Comparison of ENCODE assay signal across 15 cellular contexts in the genomic region with DNA sequence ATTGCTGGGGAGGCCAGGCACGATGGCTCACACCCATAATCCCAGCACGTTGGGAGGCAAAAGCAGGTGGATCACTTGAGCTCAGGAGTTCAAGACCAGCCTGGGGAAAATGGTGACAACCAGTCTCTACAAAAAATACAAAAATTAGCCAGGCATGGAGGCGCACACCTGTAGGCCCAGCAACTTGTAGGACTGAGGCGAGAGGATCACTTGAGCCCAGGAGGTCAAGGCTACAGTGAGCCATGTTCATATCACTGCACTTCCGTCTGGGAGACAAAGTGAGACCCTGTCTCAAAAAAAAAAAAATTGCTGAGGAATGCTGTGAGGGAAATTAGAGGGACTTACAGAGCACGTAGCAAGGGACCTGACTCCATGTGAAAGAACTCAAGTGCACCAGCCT. TPM values are rescaled to one million over a fixed set of nuclear protein-coding genes. Genes with fewer than 3 reads are reported as not detected.
DNase-seq lines count a peak whose midpoint lies in the region; ATAC-seq and TF ChIP-seq lines count a peak whose summit lies in the region.
"Had no signal": no experiment of that assay in that cellular context is flagged by ENCODE, and none has a peak within 500 bp of the region (broad histone marks: within the 10 kb centered on the region; RNA-seq: fewer than 3 reads in every experiment).

No MANE protein-coding gene starts in this region.

- H4K20me1 ChIP-seq in BLaER1, result peaks cover 48% of the 10 kb centered on the region
- H4K20me1 ChIP-seq in H9 (ENCODE audit: control insufficient read depth, insufficient read depth, insufficient read length), result no peaks in the 10 kb centered on the region
- H4K20me1 ChIP-seq in SU-DHL-6 (ENCODE audit: low read depth, low read length), result no peaks in the 10 kb centered on the region
- no peaks in the 10 kb centered on the region for H4K20me1 ChIP-seq in smooth muscle cell (ENCODE audit: low read depth)

- H3K36me3 Mint-ChIP-seq in H9 (ENCODE audit: insufficient read depth in 1 of 3, low read depth in 3 of 3), result peaks cover 33 to 89% (median 39%) of the 10 kb centered on the region in 3 experiments
- H3K36me3 Mint-ChIP-seq in mesothelial cell of epicardium, result peaks cover 17% of the 10 kb centered on the region
- peaks cover 97% of the 10 kb centered on the region for H3K36me3 Mint-ChIP-seq in activated T-helper 17 cell treated with anti-CD3 and anti-CD28 coated beads, Interleukin-2, amount 50 U/mL, for 72 hours (ENCODE audit: low read depth)

- H3K23ac ChIP-seq in H9 (ENCODE audit: insufficient read length, low read depth, low read length), result no peak overlapping the region

- intact Hi-C loops in left cardiac atrium (cut with DNase I), result loop anchor here in 1 of 2 donors (10.0 kb wide), 1 partner anchor 161 kb away; a partner anchor contains a TSS

- no peak overlapping the region for H2BK12ac ChIP-seq in H9 (ENCODE audit: insufficient read length, low read depth, low read length)

- H2AK5ac ChIP-seq in H9 (ENCODE audit: insufficient read length, low read length), result no peak overlapping the region

- H3K4me3 ChIP-seq in BLaER1, result no peak overlapping the region
- H3K4me3 ChIP-seq in SU-DHL-6 (ENCODE audit: insufficient read depth, low read length, poor library complexity, severe bottlenecking), result no peak overlapping the region
- H3K4me3 ChIP-seq in smooth muscle cell, result no peak overlapping the region
- H3K4me3 ChIP-seq: SK-N-MC had no signal

- H3K4ac ChIP-seq in H9 (ENCODE audit: low read depth, low read length), result no peak overlapping the region

- 0 out of 2 replicates have a peak overlapping the region, but pooled peaks have one; percentile 10 for H3K9ac ChIP-seq in BLaER1
- no peak overlapping the region for H3K9ac ChIP-seq in H9 (ENCODE audit: extremely low read depth, insufficient read length, low read length)
- H3K9ac ChIP-seq in SU-DHL-6 (ENCODE audit: low read length), result no peak overlapping the region
- no peak overlapping the region for H3K9ac ChIP-seq in smooth muscle cell (ENCODE audit: low read depth)

- no peak overlapping the region for H4K5ac ChIP-seq in H9 (ENCODE audit: insufficient read length, low read depth, low read length)

- H3F3A ChIP-seq in SU-DHL-6 (ENCODE audit: insufficient read depth), result peaks cover 33% of the 10 kb centered on the region
- H3F3A ChIP-seq in smooth muscle cell (ENCODE audit: low read depth), result peaks cover 63% of the 10 kb centered on the region

- no peak overlapping the region for H3T11ph ChIP-seq in H9 (ENCODE audit: low read length)

- H3K23me2 ChIP-seq in H9 (ENCODE audit: insufficient read length, low read depth, low read length, poor library complexity, severe bottlenecking), result no peaks in the 10 kb centered on the region

- H4K8ac ChIP-seq in H9 (replicated peaks; ENCODE audit: insufficient read length, low read depth, low read length), result no peak overlapping the region

- DNase-seq in H9 (no peak), mesothelial cell of epicardium (ENCODE audit: low spot score in 2 of 2, unreplicated experiment in 2 of 2) (no peak), smooth muscle cell (lab: John Stamatoyannopoulos, UW; ENCODE audit: unreplicated experiment) (no peak), left cardiac atrium (no peak)
- DNase-seq: CD8-positive, alpha-beta memory T cell; IMR-90; NCI-H1436; NCI-H2227 treated with DMSO at 0.1 percent for 48 hours; NCI-H524 treated with DMSO at 0.1 percent for 48 hours; PC-3 had no signal

- no peak overlapping the region for H2BK120ac ChIP-seq in H9 (ENCODE audit: low read depth, low read length, poor library complexity, severe bottlenecking)

- peaks cover 36 to 51% of the 10 kb centered on the region in 2 experiments for H3K4me1 Mint-ChIP-seq in H9
- H3K4me1 Mint-ChIP-seq in mesothelial cell of epicardium, result peaks cover 50% of the 10 kb centered on the region
- peaks cover 15% of the 10 kb centered on the region for H3K4me1 Mint-ChIP-seq in activated T-helper 17 cell treated with anti-CD3 and anti-CD28 coated beads, Interleukin-2, amount 50 U/mL, for 72 hours

- no peak for ATAC-seq in activated T-helper 17 cell treated with anti-CD3 and anti-CD28 coated beads, Interleukin-2, amount 50 U/mL, for 72 hours (replicated peaks)
- no peak for ATAC-seq in left cardiac atrium
- ATAC-seq: PC-3, Right ventricle myocardium inferior had no signal

- no peak overlapping the region for H3K18ac ChIP-seq in H9 (ENCODE audit: insufficient read length, low read depth, low read length)

- H4K91ac ChIP-seq in H9 (ENCODE audit: insufficient read length, low read depth, low read length), result no peak overlapping the region

- H2AFZ ChIP-seq in H9 (ENCODE audit: low read length) (no peak overlapping the region), SU-DHL-6 (ENCODE audit: low read depth, low read length, severe bottlenecking) (no peak overlapping the region), smooth muscle cell (ENCODE audit: low read depth) (no peak overlapping the region)

- H3K4me3 Mint-ChIP-seq in H9, result no peak overlapping the region
- H3K4me3 Mint-ChIP-seq in mesothelial cell of epicardium, result no peak overlapping the region
- H3K4me3 Mint-ChIP-seq in activated T-helper 17 cell treated with anti-CD3 and anti-CD28 coated beads, Interleukin-2, amount 50 U/mL, for 72 hours, result no peak overlapping the region
- H3K4me3 Mint-ChIP-seq: CD8-positive, alpha-beta memory T cell had no signal

- no peak overlapping the region for H2BK5ac ChIP-seq in H9 (ENCODE audit: insufficient read length, low read length)

- H3K9me3 ChIP-seq in BLaER1 (no peaks in the 10 kb centered on the region), H9 (ENCODE audit: control insufficient read depth, low read depth, low read length) (no peaks in the 10 kb centered on the region), SU-DHL-6 (ENCODE audit: insufficient read depth, low read length) (no peaks in the 10 kb centered on the region), smooth muscle cell (replicated peaks; ENCODE audit: low read depth) (no peaks in the 10 kb centered on the region)

- H2BK20ac ChIP-seq in H9 (ENCODE audit: low read depth, low read length, poor library complexity, severe bottlenecking), result no peak overlapping the region

- H3K4me1 ChIP-seq in BLaER1, result peaks cover 22% of the 10 kb centered on the region; the same call in 1 of the 2 replicates
- no peaks in the 10 kb centered on the region; the same call in 1 of the 2 replicates for H3K4me1 ChIP-seq in H9 (ENCODE audit: insufficient read depth, low read length)
- H3K4me1 ChIP-seq in smooth muscle cell (ENCODE audit: low read depth), result peaks cover 5% of the 10 kb centered on the region

- no peaks in the 10 kb centered on the region for H3K9me3 Mint-ChIP-seq in H9
- no peaks in the 10 kb centered on the region for H3K9me3 Mint-ChIP-seq in mesothelial cell of epicardium
- H3K9me3 Mint-ChIP-seq in activated T-helper 17 cell treated with anti-CD3 and anti-CD28 coated beads, Interleukin-2, amount 50 U/mL, for 72 hours, result no peaks in the 10 kb centered on the region
- H3K9me3 Mint-ChIP-seq: CD8-positive, alpha-beta memory T cell had no signal

- H3K14ac ChIP-seq in H9 (ENCODE audit: insufficient read depth, low read length), result no peak overlapping the region

- no peak for TF ChIP-seq CTCF in H9 (conservative IDR thresholded peaks at IDR 0.05)
- TF ChIP-seq CTCF in SU-DHL-6 (IDR thresholded peaks at IDR 0.05; ENCODE audit: insufficient read depth, low read length, poor library complexity, severe bottlenecking), result no peak
- TF ChIP-seq CTCF in mesothelial cell of epicardium (IDR thresholded peaks at IDR 0.05; ENCODE audit: unreplicated experiment), result no peak
- TF ChIP-seq CTCF in smooth muscle cell (IDR thresholded peaks at IDR 0.05; ENCODE audit: borderline replicate concordance, insufficient read depth, poor library complexity, severe bottlenecking), result no peak

- H3K27me3 ChIP-seq in BLaER1 (no peaks in the 10 kb centered on the region), H9 (ENCODE audit: insufficient read depth, low read length) (no peaks in the 10 kb centered on the region), SU-DHL-6 (ENCODE audit: low read length) (no peaks in the 10 kb centered on the region), smooth muscle cell (ENCODE audit: low read depth) (no peaks in the 10 kb centered on the region)

- H3K4me2 ChIP-seq in BLaER1 (no peak overlapping the region), H9 (ENCODE audit: insufficient read depth, insufficient read length, low read length) (no peak overlapping the region), SU-DHL-6 (ENCODE audit: low read depth, low read length, poor library complexity, severe bottlenecking) (no peak overlapping the region), smooth muscle cell (no peak overlapping the region)

- WGBS in H9 (ENCODE audit: extremely low coverage, insufficient read length, low lambda C conversion rate), result no CpG with 5 or more reads among the region's 6 CpGs
- WGBS in smooth muscle cell (ENCODE audit: low lambda C conversion rate), result 88% methylated on average over 6 of the region's 6 CpGs

- H3K9me2 ChIP-seq in SU-DHL-6 (replicated peaks; ENCODE audit: insufficient read depth, low read length), result no peaks in the 10 kb centered on the region

- no peaks in the 10 kb centered on the region for H3K79me2 ChIP-seq in H9 (ENCODE audit: insufficient read depth, low read length)
- no peaks in the 10 kb centered on the region for H3K79me2 ChIP-seq in SU-DHL-6 (ENCODE audit: insufficient read depth, low read length)
- H3K79me2 ChIP-seq in smooth muscle cell (ENCODE audit: low read depth), result no peaks in the 10 kb centered on the region

- no peak overlapping the region for H2BK15ac ChIP-seq in H9 (ENCODE audit: low read depth, low read length)

- no peaks in the 10 kb centered on the region for H3K27me3 Mint-ChIP-seq in H9 (ENCODE audit: low read depth)
- H3K27me3 Mint-ChIP-seq in mesothelial cell of epicardium (ENCODE audit: low read depth), result no peaks in the 10 kb centered on the region
- H3K27me3 Mint-ChIP-seq in activated T-helper 17 cell treated with anti-CD3 and anti-CD28 coated beads, Interleukin-2, amount 50 U/mL, for 72 hours, result no peaks in the 10 kb centered on the region
- H3K27me3 Mint-ChIP-seq: CD8-positive, alpha-beta memory T cell had no signal

- H3K36me3 ChIP-seq in BLaER1 (peaks cover 89% of the 10 kb centered on the region), SU-DHL-6 (ENCODE audit: low read length) (no peaks in the 10 kb centered on the region), smooth muscle cell (ENCODE audit: low read depth) (peaks cover 4% of the 10 kb centered on the region)

- no peak overlapping the region for H3K56ac ChIP-seq in H9 (ENCODE audit: insufficient read length, low read depth, low read length)

- peak overlapping the region in 2 of 3 experiments; percentile 47 to 73; a peak in 2 of 7 replicates for H3K27ac Mint-ChIP-seq in H9
- H3K27ac Mint-ChIP-seq in mesothelial cell of epicardium, result peak overlapping the region; percentile 47
- H3K27ac Mint-ChIP-seq in activated T-helper 17 cell treated with anti-CD3 and anti-CD28 coated beads, Interleukin-2, amount 50 U/mL, for 72 hours, result no peak overlapping the region

- H3K79me1 ChIP-seq in H9 (ENCODE audit: insufficient read depth, low read depth, low read length, poor library complexity, severe bottlenecking), result no peaks in the 10 kb centered on the region

- no peak overlapping the region for H3K27ac ChIP-seq in BLaER1
- H3K27ac ChIP-seq in H9 (ENCODE audit: insufficient read length, low read depth, low read length), result no peak overlapping the region
- H3K27ac ChIP-seq in SU-DHL-6 (ENCODE audit: low read depth, low read length), result peak overlapping the region; percentile 35
- H3K27ac ChIP-seq in smooth muscle cell (ENCODE audit: low read depth), result no peak overlapping the region
- H3K27ac ChIP-seq: SK-N-MC had no signal

RNA-seq across cellular contexts. Expression of a gene that starts 40.8 kb away (rescaled TPM):
- total RNA-seq in H9 (2021) (355 and 360 TPM in 2 replicates), mesothelial cell of epicardium (374 to 378 TPM (median 377 TPM) in 3 replicates), smooth muscle cell (396 and 414 TPM in 2 replicates), left cardiac atrium (100 to 1,000 TPM; 103 to 222 TPM)
- total RNA-seq in activated T-helper 17 cell treated with anti-CD3 and anti-CD28 coated beads, Interleukin-2, amount 50 U/mL, for 72 hours, result 1 to 10 TPM; 2.9 to 5.3 TPM
- 87.6 and 182 TPM in 2 replicates for polyA plus RNA-seq in smooth muscle cell

RNA-seq across cellular contexts. Expression of a gene that starts 50.0 kb away (rescaled TPM):
- total RNA-seq in H9 (2021) (162 and 169 TPM in 2 replicates), mesothelial cell of epicardium (140 to 143 TPM (median 140 TPM) in 3 replicates), smooth muscle cell (165 and 210 TPM in 2 replicates), left cardiac atrium (10 to 100 TPM; 64.9 to 88.9 TPM)
- 100 to 1,000 TPM; 129 to 164 TPM for total RNA-seq in activated T-helper 17 cell treated with anti-CD3 and anti-CD28 coated beads, Interleukin-2, amount 50 U/mL, for 72 hours
- 336 and 397 TPM in 2 replicates for polyA plus RNA-seq in smooth muscle cell

Comparison
In these comparisons a context has a peak if more than half of its experiments do, and no peak if none do; other contexts are left out.
1. RNA of a gene that starts 40.8 kb away (total RNA-seq): 396 to 414 TPM in smooth muscle cell, 374 to 378 TPM in mesothelial cell of epicardium, 355 to 360 TPM in H9 and 103 to 222 TPM in left cardiac atrium; 2.9 to 5.3 TPM in activated T-helper 17 cell treated with anti-CD3 and anti-CD28 coated beads, Interleukin-2, amount 50 U/mL, for 72 hours; every median in the first group is over 10 times any median in the second.